8 cellular contexts compared by ENCODE assay signal in the genomic region with DNA sequence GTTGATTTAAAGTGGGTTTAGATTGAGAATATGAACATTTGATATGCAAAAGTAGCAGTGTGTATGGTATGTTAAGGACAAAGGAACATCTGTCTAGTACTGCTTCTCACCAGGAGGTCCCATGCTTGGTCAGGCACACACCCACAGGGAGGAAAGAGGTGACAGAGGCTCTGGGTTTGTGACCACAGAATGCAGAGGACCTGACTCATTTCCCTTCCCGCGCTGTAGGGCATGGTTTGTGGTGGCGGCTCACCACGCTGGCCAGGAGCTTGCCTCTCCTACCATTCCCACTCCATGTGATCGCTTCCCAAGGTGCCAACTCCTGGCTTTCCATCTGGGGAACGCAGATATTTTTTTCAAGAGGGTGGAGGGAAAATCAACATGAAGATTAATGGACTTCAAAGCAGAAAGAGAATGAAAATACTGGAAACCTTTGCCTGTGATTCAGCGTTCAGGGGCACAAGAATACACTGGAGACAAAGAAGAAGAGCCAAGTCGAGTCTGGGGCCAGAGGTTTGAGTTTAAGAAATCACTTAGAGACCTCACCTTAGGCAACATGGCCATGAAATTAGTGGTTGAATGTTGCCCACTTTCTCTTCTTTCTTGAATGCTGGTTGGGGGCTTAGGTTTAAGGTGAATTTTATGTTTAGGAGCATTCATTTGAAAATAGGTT.
DNase-seq lines count a peak whose midpoint lies in the region; ATAC-seq and TF ChIP-seq lines count a peak whose summit lies in the region.

No MANE protein-coding gene starts in this region.

- H3K4me2 ChIP-seq in hepatocyte, result no peak overlapping the region

- H2AFZ ChIP-seq in hepatocyte, result no peak overlapping the region

- no peaks in the 10 kb centered on the region for H3K9me3 ChIP-seq in hepatocyte (ENCODE audit: low read depth)

- H3K36me3 ChIP-seq in hepatocyte (replicated peaks; ENCODE audit: insufficient read depth, low read depth), result no peaks in the 10 kb centered on the region

- peaks cover 16% of the 10 kb centered on the region for H3K4me1 Mint-ChIP-seq in activated naive CD8-positive, alpha-beta T cell (ENCODE audit: low read depth)

- H3K4me3 ChIP-seq in hepatocyte, result no peak overlapping the region

- peak overlapping the region; percentile 74 for H3K27ac Mint-ChIP-seq in activated naive CD8-positive, alpha-beta T cell

- no peak overlapping the region for H3K27ac ChIP-seq in hepatocyte

- peak; percentile 91 for ATAC-seq in HG03520 (IDR thresholded peaks at IDR 0.05; ENCODE audit: unreplicated experiment)
- no peak for ATAC-seq in left lobe of liver

- DNase-seq in ELR (ENCODE audit: low read depth) (peak; percentile 99), GM20000 (ENCODE audit: low spot score) (peak; percentile 27), posterior vena cava (ENCODE audit: low spot score) (no peak), hepatocyte (ENCODE audit: low spot score) (no peak), left lobe of liver (ENCODE audit: low spot score) (no peak)
- DNase-seq in stimulated activated CD8-positive, alpha-beta memory T cell treated with anti-CD3 and anti-CD28 coated beads, Interleukin-2, amount 100 ng/mL, for 48 hours (ENCODE audit: low read depth in 2 of 2), result peak; percentile 24 to 37

- no peaks in the 10 kb centered on the region for H3K36me3 Mint-ChIP-seq in activated naive CD8-positive, alpha-beta T cell

- no peaks in the 10 kb centered on the region for H3K79me2 ChIP-seq in hepatocyte

- H4K20me1 ChIP-seq in hepatocyte (ENCODE audit: insufficient read depth, poor library complexity, severe bottlenecking), result no peaks in the 10 kb centered on the region

- no peaks in the 10 kb centered on the region for H3K27me3 ChIP-seq in hepatocyte

- H3K4me1 ChIP-seq in hepatocyte (ENCODE audit: insufficient read depth), result no peaks in the 10 kb centered on the region

- intact Hi-C loops in posterior vena cava (cut with DNase I), result no loop called here

- H3K9me3 Mint-ChIP-seq in activated naive CD8-positive, alpha-beta T cell (ENCODE audit: low read depth), result no peaks in the 10 kb centered on the region

- WGBS in hepatocyte (ENCODE audit: low lambda C conversion rate, missing lambda C conversion rate), result 85% methylated on average over 8 of the region's 8 CpGs

- H3K4me3 Mint-ChIP-seq in activated naive CD8-positive, alpha-beta T cell, result no peak overlapping the region

- H3K27me3 Mint-ChIP-seq in activated naive CD8-positive, alpha-beta T cell, result no peaks in the 10 kb centered on the region

- no peaks in the 10 kb centered on the region for H3K9me2 ChIP-seq in hepatocyte (replicated peaks; ENCODE audit: insufficient read depth)

- TF ChIP-seq CTCF in GM20000 (IDR thresholded peaks at IDR 0.05; ENCODE audit: extremely low read depth, missing control alignments) (no peak), hepatocyte (IDR thresholded peaks at IDR 0.05; ENCODE audit: poor library complexity) (no peak)

Comparison
In these comparisons a context has a peak if more than half of its experiments do, and no peak if none do; other contexts are left out.
1. DNase-seq: peak in ELR (single experiment), GM20000 (single experiment) and stimulated activated CD8-positive, alpha-beta memory T cell treated with anti-CD3 and anti-CD28 coated beads, Interleukin-2, amount 100 ng/mL, for 48 hours (2 of 2); none in posterior vena cava (single experiment), hepatocyte (single experiment) and left lobe of liver (single experiment).